ENCODE assay signal across 1 cellular context in the genomic region with DNA sequence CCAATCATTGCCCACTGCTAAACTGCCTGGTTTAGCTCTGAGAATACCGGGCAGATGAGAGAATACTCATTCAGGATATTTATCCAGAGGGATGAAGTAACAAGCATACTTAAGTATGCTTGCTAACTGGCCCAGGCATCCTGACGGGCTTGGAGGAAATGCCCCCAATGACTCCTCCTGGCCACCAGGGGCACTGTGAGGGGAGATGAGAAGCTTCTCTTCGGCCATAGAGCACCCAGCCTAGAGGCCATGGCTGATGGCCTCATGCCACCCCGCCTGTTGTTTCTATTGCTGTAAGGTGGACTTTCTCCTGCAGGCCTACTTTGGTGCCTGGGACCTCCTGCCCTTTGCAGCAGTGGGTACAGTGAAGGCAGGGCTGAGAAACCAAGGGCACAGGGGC.
TF ChIP-seq lines count a peak whose summit lies in the region.

No MANE protein-coding gene starts in this region.

TF ChIP-seq in HCT116, 20 proteins besides CTCF, POLR2A, EP300 and RAD21 (continued from another document):
- TF ChIP-seq, protein P1, sequence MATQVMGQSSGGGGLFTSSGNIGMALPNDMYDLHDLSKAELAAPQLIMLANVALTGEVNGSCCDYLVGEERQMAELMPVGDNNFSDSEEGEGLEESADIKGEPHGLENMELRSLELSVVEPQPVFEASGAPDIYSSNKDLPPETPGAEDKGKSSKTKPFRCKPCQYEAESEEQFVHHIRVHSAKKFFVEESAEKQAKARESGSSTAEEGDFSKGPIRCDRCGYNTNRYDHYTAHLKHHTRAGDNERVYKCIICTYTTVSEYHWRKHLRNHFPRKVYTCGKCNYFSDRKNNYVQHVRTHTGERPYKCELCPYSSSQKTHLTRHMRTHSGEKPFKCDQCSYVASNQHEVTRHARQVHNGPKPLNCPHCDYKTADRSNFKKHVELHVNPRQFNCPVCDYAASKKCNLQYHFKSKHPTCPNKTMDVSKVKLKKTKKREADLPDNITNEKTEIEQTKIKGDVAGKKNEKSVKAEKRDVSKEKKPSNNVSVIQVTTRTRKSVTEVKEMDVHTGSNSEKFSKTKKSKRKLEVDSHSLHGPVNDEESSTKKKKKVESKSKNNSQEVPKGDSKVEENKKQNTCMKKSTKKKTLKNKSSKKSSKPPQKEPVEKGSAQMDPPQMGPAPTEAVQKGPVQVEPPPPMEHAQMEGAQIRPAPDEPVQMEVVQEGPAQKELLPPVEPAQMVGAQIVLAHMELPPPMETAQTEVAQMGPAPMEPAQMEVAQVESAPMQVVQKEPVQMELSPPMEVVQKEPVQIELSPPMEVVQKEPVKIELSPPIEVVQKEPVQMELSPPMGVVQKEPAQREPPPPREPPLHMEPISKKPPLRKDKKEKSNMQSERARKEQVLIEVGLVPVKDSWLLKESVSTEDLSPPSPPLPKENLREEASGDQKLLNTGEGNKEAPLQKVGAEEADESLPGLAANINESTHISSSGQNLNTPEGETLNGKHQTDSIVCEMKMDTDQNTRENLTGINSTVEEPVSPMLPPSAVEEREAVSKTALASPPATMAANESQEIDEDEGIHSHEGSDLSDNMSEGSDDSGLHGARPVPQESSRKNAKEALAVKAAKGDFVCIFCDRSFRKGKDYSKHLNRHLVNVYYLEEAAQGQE (IDR thresholded peaks at IDR 0.05; ENCODE audit: low read depth) = no peak
- TF ChIP-seq, protein P2, sequence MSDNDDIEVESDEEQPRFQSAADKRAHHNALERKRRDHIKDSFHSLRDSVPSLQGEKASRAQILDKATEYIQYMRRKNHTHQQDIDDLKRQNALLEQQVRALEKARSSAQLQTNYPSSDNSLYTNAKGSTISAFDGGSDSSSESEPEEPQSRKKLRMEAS (IDR thresholded peaks at IDR 0.05) = no peak
- TF ChIP-seq, protein P3, sequence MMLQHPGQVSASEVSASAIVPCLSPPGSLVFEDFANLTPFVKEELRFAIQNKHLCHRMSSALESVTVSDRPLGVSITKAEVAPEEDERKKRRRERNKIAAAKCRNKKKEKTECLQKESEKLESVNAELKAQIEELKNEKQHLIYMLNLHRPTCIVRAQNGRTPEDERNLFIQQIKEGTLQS (IDR thresholded peaks at IDR 0.05) = no peak
- TF ChIP-seq EZH2 (IDR thresholded peaks at IDR 0.05) (no peak), SP1 (IDR thresholded peaks at IDR 0.05; ENCODE audit: low read depth) (no peak), ZNF274 (IDR thresholded peaks at IDR 0.05; ENCODE audit: low read depth, low read length) (no peak), POLR2AphosphoS5 (IDR thresholded peaks at IDR 0.05; ENCODE audit: low read depth, low read length) (no peak), FOSL1 (IDR thresholded peaks at IDR 0.05; ENCODE audit: low read depth) (no peak), SRF (IDR thresholded peaks at IDR 0.05; ENCODE audit: low read depth) (no peak)
- TF ChIP-seq, protein P4, sequence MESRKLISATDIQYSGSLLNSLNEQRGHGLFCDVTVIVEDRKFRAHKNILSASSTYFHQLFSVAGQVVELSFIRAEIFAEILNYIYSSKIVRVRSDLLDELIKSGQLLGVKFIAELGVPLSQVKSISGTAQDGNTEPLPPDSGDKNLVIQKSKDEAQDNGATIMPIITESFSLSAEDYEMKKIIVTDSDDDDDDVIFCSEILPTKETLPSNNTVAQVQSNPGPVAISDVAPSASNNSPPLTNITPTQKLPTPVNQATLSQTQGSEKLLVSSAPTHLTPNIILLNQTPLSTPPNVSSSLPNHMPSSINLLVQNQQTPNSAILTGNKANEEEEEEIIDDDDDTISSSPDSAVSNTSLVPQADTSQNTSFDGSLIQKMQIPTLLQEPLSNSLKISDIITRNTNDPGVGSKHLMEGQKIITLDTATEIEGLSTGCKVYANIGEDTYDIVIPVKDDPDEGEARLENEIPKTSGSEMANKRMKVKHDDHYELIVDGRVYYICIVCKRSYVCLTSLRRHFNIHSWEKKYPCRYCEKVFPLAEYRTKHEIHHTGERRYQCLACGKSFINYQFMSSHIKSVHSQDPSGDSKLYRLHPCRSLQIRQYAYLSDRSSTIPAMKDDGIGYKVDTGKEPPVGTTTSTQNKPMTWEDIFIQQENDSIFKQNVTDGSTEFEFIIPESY (IDR thresholded peaks at IDR 0.05; ENCODE audit: extremely low read depth, insufficient replicate concordance, low read length) = no peak
